10 cellular contexts compared by ENCODE assay signal in genomic region chr11:111633756-111634362, GRCh38. TPM values are rescaled to one million over a fixed set of nuclear protein-coding genes. Genes with fewer than 3 reads are reported as not detected.
DNase-seq lines count a peak whose midpoint lies in the region; ATAC-seq and TF ChIP-seq lines count a peak whose summit lies in the region.
"Had no signal": no experiment of that assay in that cellular context is flagged by ENCODE, and none has a peak within 500 bp of the region (broad histone marks: within the 10 kb centered on the region; RNA-seq: fewer than 3 reads in every experiment).

No MANE protein-coding gene starts in this region.

- H3K9ac ChIP-seq in skeletal muscle satellite cell (ENCODE audit: low read depth, low read length): peak overlapping the region; percentile 29

- H3K9me3 ChIP-seq in HEK293 (ENCODE audit: control insufficient read depth, insufficient read depth, low read depth, low read length) (no peaks in the 10 kb centered on the region), skeletal muscle satellite cell (replicated peaks; ENCODE audit: low read length) (no peaks in the 10 kb centered on the region)

- no peaks in the 10 kb centered on the region for H3K4me1 ChIP-seq in HEK293 (ENCODE audit: control insufficient read depth, insufficient read depth, low read length)
- H3K4me1 ChIP-seq in skeletal muscle satellite cell (ENCODE audit: control insufficient read depth, insufficient read depth, low read length): peaks cover 55% of the 10 kb centered on the region

- H3K27ac ChIP-seq in HEK293 (ENCODE audit: extremely low read depth, low read depth, low read length): no peak overlapping the region
- H3K27ac ChIP-seq in epithelial cell of prostate: peak overlapping the region; percentile 81

- H3K4me3 ChIP-seq in HEK293 (ENCODE audit: low read depth, low read length): no peak overlapping the region
- H3K4me3 ChIP-seq in skeletal muscle satellite cell (ENCODE audit: low read length): no peak overlapping the region

- H3K27me3 ChIP-seq in skeletal muscle satellite cell (ENCODE audit: control insufficient read depth, insufficient read depth, low read length): no peaks in the 10 kb centered on the region

- POLR2A ChIA-PET in HEK293 (lab: Yijun Ruan, JAX): no interaction called here

- no peak for TF ChIP-seq CTCF in HEK293 (tag by site-specific recombination; IDR thresholded peaks at IDR 0.05)

- DNase-seq in epithelial cell of prostate (ENCODE audit: low read depth, low spot score): no peak
- DNase-seq: NCI-H187; stimulated activated CD4-positive, alpha-beta T cell treated with anti-CD3 and anti-CD28 coated beads, Interleukin-4, amount 100 ng/mL, for 4 hours had no signal

- CTCF ChIA-PET in HEK293 (lab: Yijun Ruan, JAX): interaction anchor here (0.7 kb wide), 1 partner anchor 118 kb away, joined by 7 read pairs; no protein-coding TSS in a partner anchor

- peak overlapping the region; percentile 11 for H3K4me2 ChIP-seq in skeletal muscle satellite cell (ENCODE audit: low read length)

- no peak for ATAC-seq in HG03571 (IDR thresholded peaks at IDR 0.05; ENCODE audit: unreplicated experiment)
- ATAC-seq in GM18520 (IDR thresholded peaks at IDR 0.05; ENCODE audit: unreplicated experiment): no peak
- ATAC-seq in GM19395 (IDR thresholded peaks at IDR 0.05; ENCODE audit: unreplicated experiment): no peak
- ATAC-seq: WTC11 had no signal

- H3K36me3 ChIP-seq in HEK293 (ENCODE audit: control insufficient read depth in 2 of 2, insufficient read depth in 1 of 2, low read length in 2 of 2) (peaks cover 0 to 6% of the 10 kb centered on the region in 2 experiments; a peak in 1 of 3 replicates), skeletal muscle satellite cell (ENCODE audit: insufficient read depth, low read length) (peaks cover 11% of the 10 kb centered on the region)

TF ChIP-seq in HEK293, 187 proteins besides CTCF, POLR2A, EP300 and RAD21:
- TF ChIP-seq PRDM6 (tag by site-specific recombination; IDR thresholded peaks at IDR 0.05) (0 out of 2 replicates have a peak, but pooled peaks have one; percentile 2), ZSCAN5A (tag by site-specific recombination; IDR thresholded peaks at IDR 0.05) (no peak)

TF ChIP-seq in PFSK-1, 5 proteins besides CTCF, POLR2A, EP300 and RAD21:
- TF ChIP-seq POLR2AphosphoS5 (IDR thresholded peaks at IDR 0.05; ENCODE audit: low read depth, low read length) (0 out of 2 replicates have a peak, but pooled peaks have one; percentile 36), SIN3A (IDR thresholded peaks at IDR 0.05; ENCODE audit: borderline replicate concordance, insufficient read depth, low read length) (0 out of 2 replicates have a peak, but pooled peaks have one; percentile 67), TAF1 (IDR thresholded peaks at IDR 0.05; ENCODE audit: borderline replicate concordance, insufficient read depth, low read length) (no peak), REST (IDR thresholded peaks at IDR 0.05; ENCODE audit: insufficient read depth in 1 of 2, low read depth in 2 of 2, low read length in 2 of 2) (peak in 1 of 2 experiments; percentile 61; a peak in 1 of 4 replicates)

RNA-seq across cellular contexts. Expression of gene SIK2, which starts 31.6 kb away (rescaled TPM):
- polyA plus RNA-seq in PFSK-1 (2012; ENCODE audit: insufficient read length, low read depth): 40.2 TPM
- 8.4 and 8.5 TPM in 2 replicates for total RNA-seq in skeletal muscle satellite cell (2012; rRNA removed)
